In genomic region chr7:151366141-151366871, GRCh38 we compare ENCODE assay signal across 17 cellular contexts. TPM values are rescaled to one million over a fixed set of nuclear protein-coding genes. Genes with fewer than 3 reads are reported as not detected.
DNase-seq lines count a peak whose midpoint lies in the region; ATAC-seq and TF ChIP-seq lines count a peak whose summit lies in the region.
"Had no signal": no experiment of that assay in that cellular context is flagged by ENCODE, and none has a peak within 500 bp of the region (broad histone marks: within the 10 kb centered on the region; RNA-seq: fewer than 3 reads in every experiment).

No MANE protein-coding gene starts in this region.

- H3K4me1 ChIP-seq in duodenal mucosa (ENCODE audit: control insufficient read depth in 1 of 2, insufficient read depth in 2 of 2, low read length in 2 of 2) (peaks cover 3 to 8% of the 10 kb centered on the region in 2 donors), muscle layer of duodenum (ENCODE audit: control insufficient read depth in 1 of 2, insufficient read depth in 2 of 2, low read length in 2 of 2) (peaks cover 14 to 26% of the 10 kb centered on the region in 2 donors), tibial artery (peaks cover 0 to 41% (median 29%) of the 10 kb centered on the region in 4 donors)

- H3K9ac ChIP-seq in duodenal mucosa (ENCODE audit: low read depth in 1 of 2, low read length in 2 of 2) = peak overlapping the region in 1 of 2 donors; percentile 11

- H3K27ac Mint-ChIP-seq in endothelial cell (ENCODE audit: unreplicated experiment) = no peak overlapping the region
- H3K27ac Mint-ChIP-seq: activated CD8-positive, alpha-beta T cell treated with anti-CD3 and anti-CD28 coated beads, Interleukin-2, amount 10 ng/mL, durations not matched to agents 7 days and 5 days; activated T-helper 17 cell treated with anti-CD3 and anti-CD28 coated beads, Interleukin-2, amount 50 U/mL, for 72 hours had no signal

- intact Hi-C loops in Right ventricle myocardium inferior (cut with DNase I) (no loop called here), Right ventricle myocardium superior (cut with DNase I) (loop anchor here (5.0 kb wide), 1 partner anchor 396 kb away; no protein-coding TSS in a partner anchor), tibial artery (cut with DNase I; ENCODE audit: low total_unique reads) (no loop called here)

- H3K27me3 ChIP-seq in duodenal mucosa (ENCODE audit: control insufficient read depth in 1 of 2, insufficient read depth in 2 of 2, low read length in 2 of 2) (no peaks in the 10 kb centered on the region), muscle layer of duodenum (ENCODE audit: low read depth, low read length) (no peaks in the 10 kb centered on the region), tibial artery (no peaks in the 10 kb centered on the region)

- peak; percentile 33 for DNase-seq in Right ventricle myocardium inferior (ENCODE audit: missing footprints)
- no peak for DNase-seq in Right ventricle myocardium superior
- DNase-seq in tibial artery = no peak
- DNase-seq in endothelial cell (ENCODE audit: low spot score) = no peak
- no peak for DNase-seq in NOMO-1 treated with dmso at 0.1 percent for 144 hours (lab: John Stamatoyannopoulos, UW; ENCODE audit: unreplicated experiment)
- DNase-seq: 8988T; activated CD8-positive, alpha-beta T cell treated with anti-CD3 and anti-CD28 coated beads, Interleukin-2, amount 10 ng/mL, durations not matched to agents 7 days and 5 days; amygdala; dermis blood vessel endothelial cell; SIG-M5 had no signal

- H3K36me3 Mint-ChIP-seq in endothelial cell (ENCODE audit: low read depth, unreplicated experiment) = peaks cover 18% of the 10 kb centered on the region

- TF ChIP-seq CTCF in tibial artery (IDR thresholded peaks at IDR 0.05) (no peak), endothelial cell (IDR thresholded peaks at IDR 0.05; ENCODE audit: unreplicated experiment) (no peak)

- H3K4me3 ChIP-seq in duodenal mucosa (ENCODE audit: low read depth in 1 of 2, low read length in 2 of 2) (no peak overlapping the region), muscle layer of duodenum (ENCODE audit: low read depth in 1 of 2, low read length in 2 of 2) (no peak overlapping the region), tibial artery (no peak overlapping the region)
- H3K4me3 ChIP-seq: skin epidermis had no signal

- H3K9me3 ChIP-seq in duodenal mucosa (ENCODE audit: control insufficient read depth in 1 of 2, low read length in 2 of 2) (no peaks in the 10 kb centered on the region), muscle layer of duodenum (ENCODE audit: control insufficient read depth in 1 of 2, low read length in 2 of 2) (no peaks in the 10 kb centered on the region), tibial artery (no peaks in the 10 kb centered on the region)

- H3K27ac ChIP-seq in duodenal mucosa (ENCODE audit: low read depth, low read length) (peak overlapping the region; percentile 30), muscle layer of duodenum (ENCODE audit: low read length) (peak overlapping the region; percentile 72), tibial artery (peak overlapping the region; percentile 50 to 61)

- H3K4me1 Mint-ChIP-seq in endothelial cell (ENCODE audit: unreplicated experiment) = no peaks in the 10 kb centered on the region

- no peak overlapping the region for H3K4me3 Mint-ChIP-seq in endothelial cell (ENCODE audit: unreplicated experiment)
- H3K4me3 Mint-ChIP-seq: activated CD8-positive, alpha-beta T cell treated with anti-CD3 and anti-CD28 coated beads, Interleukin-2, amount 10 ng/mL, durations not matched to agents 7 days and 5 days; activated T-helper 17 cell treated with anti-CD3 and anti-CD28 coated beads, Interleukin-2, amount 50 U/mL, for 72 hours had no signal

- H3K9me3 Mint-ChIP-seq in endothelial cell (ENCODE audit: unreplicated experiment) = no peaks in the 10 kb centered on the region
- H3K9me3 Mint-ChIP-seq: activated T-helper 17 cell treated with anti-CD3 and anti-CD28 coated beads, Interleukin-2, amount 50 U/mL, for 72 hours had no signal

- peaks cover 2% of the 10 kb centered on the region for H3K27me3 Mint-ChIP-seq in endothelial cell (ENCODE audit: unreplicated experiment)
- H3K27me3 Mint-ChIP-seq: activated T-helper 17 cell treated with anti-CD3 and anti-CD28 coated beads, Interleukin-2, amount 50 U/mL, for 72 hours had no signal

- H3K36me3 ChIP-seq in duodenal mucosa (ENCODE audit: control insufficient read depth in 1 of 2, insufficient read depth in 2 of 2, low read length in 2 of 2) (peaks cover 31 to 35% of the 10 kb centered on the region in 2 donors), muscle layer of duodenum (ENCODE audit: control insufficient read depth in 1 of 2, insufficient read depth in 2 of 2, low read length in 2 of 2) (peaks cover 16 to 21% of the 10 kb centered on the region in 2 donors), tibial artery (peaks cover 13 to 41% (median 25%) of the 10 kb centered on the region in 3 donors)

- ATAC-seq in Right ventricle myocardium inferior = no peak
- ATAC-seq in Right ventricle myocardium superior (ENCODE audit: poor library complexity) = no peak
- ATAC-seq in HG02623 (IDR thresholded peaks at IDR 0.05; ENCODE audit: unreplicated experiment) = no peak
- ATAC-seq: activated CD8-positive, alpha-beta T cell treated with anti-CD3 and anti-CD28 coated beads, Interleukin-2, amount 10 ng/mL, durations not matched to agents 7 days and 5 days; activated T-helper 17 cell treated with anti-CD3 and anti-CD28 coated beads, Interleukin-2, amount 50 U/mL, for 72 hours; HCT116; HepG2 had no signal

RNA-seq across cellular contexts. Expression of gene NUB1, which starts 24.7 kb away (rescaled TPM):
- total RNA-seq in Right ventricle myocardium inferior = 31.3 TPM
- 30.8 TPM for total RNA-seq in Right ventricle myocardium superior
- 41.5 TPM for total RNA-seq in endothelial cell (ENCODE audit: unreplicated experiment)

RNA-seq across cellular contexts. Expression of gene WDR86, which starts 43.5 kb away (rescaled TPM):
- total RNA-seq in Right ventricle myocardium inferior = 0.41 TPM
- total RNA-seq in Right ventricle myocardium superior = 0.48 TPM
- total RNA-seq in endothelial cell (ENCODE audit: unreplicated experiment) = 57.0 TPM
- total RNA-seq: dermis blood vessel endothelial cell had no signal

Comparison
In these comparisons a context has a peak if more than half of its experiments do, and no peak if none do; other contexts are left out.
1. RNA of gene WDR86, which starts 43.5 kb away (total RNA-seq): 57.0 TPM in endothelial cell (single experiment); 0.48 TPM in Right ventricle myocardium superior (single experiment) and 0.41 TPM in Right ventricle myocardium inferior (single experiment); every median in the first group is over 10 times any median in the second.
2. Peak in every context shown above with its lines, with median percentiles within 50 percentile points of each other: H3K27ac ChIP-seq.